1 cellular context compared by ENCODE assay signal in the genomic region with DNA sequence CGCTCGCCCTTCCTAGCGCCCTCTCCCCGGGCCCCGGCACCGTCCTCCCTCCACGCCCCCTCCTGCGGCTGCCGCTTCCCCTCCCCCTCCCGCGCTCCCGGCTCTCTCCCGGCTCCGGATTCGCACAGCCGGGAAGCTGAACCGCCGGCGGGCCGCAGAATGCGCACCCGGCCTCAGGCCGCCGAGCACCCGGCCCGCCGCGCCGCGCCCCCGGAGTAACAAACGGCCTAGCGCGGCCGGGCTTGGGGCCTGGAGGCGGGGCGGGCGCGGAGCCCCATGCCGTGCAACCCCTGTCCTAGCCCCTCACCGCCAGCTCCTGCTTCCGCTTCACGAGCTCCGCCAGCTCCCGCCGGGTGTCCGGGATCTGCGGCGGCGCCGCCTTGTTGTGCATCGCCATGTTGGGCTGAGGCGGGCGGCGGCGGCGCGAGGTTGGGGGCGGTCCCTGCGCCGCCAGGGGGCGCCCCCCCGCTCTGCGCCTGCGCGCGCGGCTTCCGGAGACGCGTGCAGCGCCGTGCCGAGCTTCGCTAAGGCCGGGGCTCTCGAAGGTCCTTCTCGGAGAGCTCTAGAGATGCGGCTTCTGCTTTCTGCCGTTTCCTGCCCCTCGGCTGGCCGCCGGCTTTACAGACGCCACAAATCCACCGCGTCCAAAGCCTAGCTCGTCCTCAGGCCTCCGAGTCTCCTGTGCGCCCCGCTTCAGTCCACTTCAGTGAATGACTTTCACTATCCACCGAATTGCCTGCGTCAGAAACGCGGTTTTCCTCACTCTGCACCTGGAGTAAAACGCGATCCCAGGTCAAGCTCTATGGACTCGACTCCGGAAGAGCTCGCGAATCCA.
TF ChIP-seq lines count a peak whose summit lies in the region.

A gene (minus strand): TSS at position 417 of the 835 bp plus-strand sequence. CDS start 20 bp downstream, at position 397.

TF ChIP-seq in HepG2, 621 proteins besides CTCF, POLR2A, EP300 and RAD21 (continued from another document and continues in another):
- TF ChIP-seq ESRRA (CRISPR knock-in tag; IDR thresholded peaks at IDR 0.05; ENCODE audit: low read depth): no peak; the same call in 1 of the 2 replicates
- peak; percentile 96 for TF ChIP-seq ZNF557 (CRISPR knock-in tag; IDR thresholded peaks at IDR 0.05)
- no peak for TF ChIP-seq AGO1 (IDR thresholded peaks at IDR 0.05; ENCODE audit: low read depth, low read length, poor library complexity, severe bottlenecking)
- no peak for TF ChIP-seq NFE2L2 (IDR thresholded peaks at IDR 0.05; ENCODE audit: low read length)
- TF ChIP-seq, protein P1, sequence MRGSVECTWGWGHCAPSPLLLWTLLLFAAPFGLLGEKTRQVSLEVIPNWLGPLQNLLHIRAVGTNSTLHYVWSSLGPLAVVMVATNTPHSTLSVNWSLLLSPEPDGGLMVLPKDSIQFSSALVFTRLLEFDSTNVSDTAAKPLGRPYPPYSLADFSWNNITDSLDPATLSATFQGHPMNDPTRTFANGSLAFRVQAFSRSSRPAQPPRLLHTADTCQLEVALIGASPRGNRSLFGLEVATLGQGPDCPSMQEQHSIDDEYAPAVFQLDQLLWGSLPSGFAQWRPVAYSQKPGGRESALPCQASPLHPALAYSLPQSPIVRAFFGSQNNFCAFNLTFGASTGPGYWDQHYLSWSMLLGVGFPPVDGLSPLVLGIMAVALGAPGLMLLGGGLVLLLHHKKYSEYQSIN (CRISPR knock-in tag; IDR thresholded peaks at IDR 0.05; ENCODE audit: borderline replicate concordance): no peak
- peak; percentile 78 for TF ChIP-seq MED13 (CRISPR knock-in tag; IDR thresholded peaks at IDR 0.05)
- TF ChIP-seq TEAD3 (CRISPR knock-in tag; optimal IDR thresholded peaks at IDR 0.05; ENCODE audit: borderline replicate concordance): no peak
- no peak for TF ChIP-seq GPN1 (CRISPR knock-in tag; IDR thresholded peaks at IDR 0.05; ENCODE audit: borderline replicate concordance)
- TF ChIP-seq ZNF816 (CRISPR knock-in tag; IDR thresholded peaks at IDR 0.05; ENCODE audit: borderline replicate concordance): peak; percentile 91; the same call in 1 of the 2 replicates
- TF ChIP-seq, protein P2, sequence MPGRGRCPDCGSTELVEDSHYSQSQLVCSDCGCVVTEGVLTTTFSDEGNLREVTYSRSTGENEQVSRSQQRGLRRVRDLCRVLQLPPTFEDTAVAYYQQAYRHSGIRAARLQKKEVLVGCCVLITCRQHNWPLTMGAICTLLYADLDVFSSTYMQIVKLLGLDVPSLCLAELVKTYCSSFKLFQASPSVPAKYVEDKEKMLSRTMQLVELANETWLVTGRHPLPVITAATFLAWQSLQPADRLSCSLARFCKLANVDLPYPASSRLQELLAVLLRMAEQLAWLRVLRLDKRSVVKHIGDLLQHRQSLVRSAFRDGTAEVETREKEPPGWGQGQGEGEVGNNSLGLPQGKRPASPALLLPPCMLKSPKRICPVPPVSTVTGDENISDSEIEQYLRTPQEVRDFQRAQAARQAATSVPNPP (CRISPR knock-in tag; IDR thresholded peaks at IDR 0.05): 0 out of 2 replicates have a peak, but pooled peaks have one; percentile 54
- 0 out of 2 replicates have a peak, but pooled peaks have one; percentile 32 for TF ChIP-seq CAMTA2 (CRISPR knock-in tag; IDR thresholded peaks at IDR 0.05; ENCODE audit: borderline replicate concordance)
- TF ChIP-seq JUND (CRISPR knock-in tag; IDR thresholded peaks at IDR 0.05): no peak
- TF ChIP-seq EZH2 (conservative IDR thresholded peaks at IDR 0.05; ENCODE audit: low read depth, low read length): no peak
- no peak for TF ChIP-seq JDP2 (CRISPR knock-in tag; IDR thresholded peaks at IDR 0.05; ENCODE audit: borderline replicate concordance)
- TF ChIP-seq, protein P3, sequence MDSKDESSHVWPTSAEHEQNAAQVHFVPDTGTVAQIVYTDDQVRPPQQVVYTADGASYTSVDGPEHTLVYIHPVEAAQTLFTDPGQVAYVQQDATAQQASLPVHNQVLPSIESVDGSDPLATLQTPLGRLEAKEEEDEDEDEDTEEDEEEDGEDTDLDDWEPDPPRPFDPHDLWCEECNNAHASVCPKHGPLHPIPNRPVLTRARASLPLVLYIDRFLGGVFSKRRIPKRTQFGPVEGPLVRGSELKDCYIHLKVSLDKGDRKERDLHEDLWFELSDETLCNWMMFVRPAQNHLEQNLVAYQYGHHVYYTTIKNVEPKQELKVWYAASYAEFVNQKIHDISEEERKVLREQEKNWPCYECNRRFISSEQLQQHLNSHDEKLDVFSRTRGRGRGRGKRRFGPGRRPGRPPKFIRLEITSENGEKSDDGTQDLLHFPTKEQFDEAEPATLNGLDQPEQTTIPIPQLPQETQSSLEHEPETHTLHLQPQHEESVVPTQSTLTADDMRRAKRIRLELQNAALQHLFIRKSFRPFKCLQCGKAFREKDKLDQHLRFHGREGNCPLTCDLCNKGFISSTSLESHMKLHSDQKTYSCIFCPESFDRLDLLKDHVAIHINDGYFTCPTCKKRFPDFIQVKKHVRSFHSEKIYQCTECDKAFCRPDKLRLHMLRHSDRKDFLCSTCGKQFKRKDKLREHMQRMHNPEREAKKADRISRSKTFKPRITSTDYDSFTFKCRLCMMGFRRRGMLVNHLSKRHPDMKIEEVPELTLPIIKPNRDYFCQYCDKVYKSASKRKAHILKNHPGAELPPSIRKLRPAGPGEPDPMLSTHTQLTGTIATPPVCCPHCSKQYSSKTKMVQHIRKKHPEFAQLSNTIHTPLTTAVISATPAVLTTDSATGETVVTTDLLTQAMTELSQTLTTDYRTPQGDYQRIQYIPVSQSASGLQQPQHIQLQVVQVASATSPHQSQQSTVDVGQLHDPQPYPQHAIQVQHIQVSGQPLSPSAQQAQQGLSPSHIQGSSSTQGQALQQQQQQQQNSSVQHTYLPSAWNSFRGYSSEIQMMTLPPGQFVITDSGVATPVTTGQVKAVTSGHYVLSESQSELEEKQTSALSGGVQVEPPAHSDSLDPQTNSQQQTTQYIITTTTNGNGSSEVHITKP (CRISPR knock-in tag; IDR thresholded peaks at IDR 0.05; ENCODE audit: low read depth): no peak
- TF ChIP-seq, protein P4, sequence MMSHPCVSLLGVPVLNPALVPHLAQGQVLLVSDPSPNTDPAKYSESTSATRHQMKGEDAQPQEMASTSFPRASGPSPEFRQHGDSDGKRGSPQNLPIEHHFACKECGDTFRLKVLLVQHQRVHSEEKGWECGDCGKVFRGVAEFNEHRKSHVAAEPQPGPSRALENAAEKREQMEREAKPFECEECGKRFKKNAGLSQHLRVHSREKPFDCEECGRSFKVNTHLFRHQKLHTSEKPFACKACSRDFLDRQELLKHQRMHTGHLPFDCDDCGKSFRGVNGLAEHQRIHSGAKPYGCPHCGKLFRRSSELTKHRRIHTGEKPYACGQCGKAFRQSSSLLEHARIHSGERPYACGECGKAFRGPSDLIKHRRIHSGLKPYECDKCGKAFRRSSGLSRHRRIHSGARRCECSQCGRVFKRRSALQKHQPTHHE (CRISPR knock-in tag; IDR thresholded peaks at IDR 0.05; ENCODE audit: borderline replicate concordance): no peak
- 0 out of 2 replicates have a peak, but pooled peaks have one; percentile 87 for TF ChIP-seq ZNF782 (CRISPR knock-in tag; IDR thresholded peaks at IDR 0.05; ENCODE audit: borderline replicate concordance)
- TF ChIP-seq, protein P5, sequence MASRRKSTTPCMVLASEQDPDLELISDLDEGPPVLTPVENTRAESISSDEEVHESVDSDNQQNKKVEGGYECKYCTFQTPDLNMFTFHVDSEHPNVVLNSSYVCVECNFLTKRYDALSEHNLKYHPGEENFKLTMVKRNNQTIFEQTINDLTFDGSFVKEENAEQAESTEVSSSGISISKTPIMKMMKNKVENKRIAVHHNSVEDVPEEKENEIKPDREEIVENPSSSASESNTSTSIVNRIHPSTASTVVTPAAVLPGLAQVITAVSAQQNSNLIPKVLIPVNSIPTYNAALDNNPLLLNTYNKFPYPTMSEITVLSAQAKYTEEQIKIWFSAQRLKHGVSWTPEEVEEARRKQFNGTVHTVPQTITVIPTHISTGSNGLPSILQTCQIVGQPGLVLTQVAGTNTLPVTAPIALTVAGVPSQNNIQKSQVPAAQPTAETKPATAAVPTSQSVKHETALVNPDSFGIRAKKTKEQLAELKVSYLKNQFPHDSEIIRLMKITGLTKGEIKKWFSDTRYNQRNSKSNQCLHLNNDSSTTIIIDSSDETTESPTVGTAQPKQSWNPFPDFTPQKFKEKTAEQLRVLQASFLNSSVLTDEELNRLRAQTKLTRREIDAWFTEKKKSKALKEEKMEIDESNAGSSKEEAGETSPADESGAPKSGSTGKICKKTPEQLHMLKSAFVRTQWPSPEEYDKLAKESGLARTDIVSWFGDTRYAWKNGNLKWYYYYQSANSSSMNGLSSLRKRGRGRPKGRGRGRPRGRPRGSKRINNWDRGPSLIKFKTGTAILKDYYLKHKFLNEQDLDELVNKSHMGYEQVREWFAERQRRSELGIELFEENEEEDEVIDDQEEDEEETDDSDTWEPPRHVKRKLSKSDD (CRISPR knock-in tag; IDR thresholded peaks at IDR 0.05; ENCODE audit: low read depth): no peak
- no peak for TF ChIP-seq EHMT2 (IDR thresholded peaks at IDR 0.05; ENCODE audit: borderline replicate concordance, low read depth, low read length)
- TF ChIP-seq, protein P6, sequence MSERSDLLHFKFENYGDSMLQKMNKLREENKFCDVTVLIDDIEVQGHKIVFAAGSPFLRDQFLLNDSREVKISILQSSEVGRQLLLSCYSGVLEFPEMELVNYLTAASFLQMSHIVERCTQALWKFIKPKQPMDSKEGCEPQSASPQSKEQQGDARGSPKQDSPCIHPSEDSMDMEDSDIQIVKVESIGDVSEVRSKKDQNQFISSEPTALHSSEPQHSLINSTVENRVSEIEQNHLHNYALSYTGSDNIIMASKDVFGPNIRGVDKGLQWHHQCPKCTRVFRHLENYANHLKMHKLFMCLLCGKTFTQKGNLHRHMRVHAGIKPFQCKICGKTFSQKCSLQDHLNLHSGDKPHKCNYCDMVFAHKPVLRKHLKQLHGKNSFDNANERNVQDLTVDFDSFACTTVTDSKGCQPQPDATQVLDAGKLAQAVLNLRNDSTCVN (CRISPR knock-in tag; IDR thresholded peaks at IDR 0.05; ENCODE audit: borderline replicate concordance): peak; percentile 82
- TF ChIP-seq, protein P7, sequence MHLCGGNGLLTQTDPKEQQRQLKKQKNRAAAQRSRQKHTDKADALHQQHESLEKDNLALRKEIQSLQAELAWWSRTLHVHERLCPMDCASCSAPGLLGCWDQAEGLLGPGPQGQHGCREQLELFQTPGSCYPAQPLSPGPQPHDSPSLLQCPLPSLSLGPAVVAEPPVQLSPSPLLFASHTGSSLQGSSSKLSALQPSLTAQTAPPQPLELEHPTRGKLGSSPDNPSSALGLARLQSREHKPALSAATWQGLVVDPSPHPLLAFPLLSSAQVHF (CRISPR knock-in tag; IDR thresholded peaks at IDR 0.05): no peak
- TF ChIP-seq BORCS8-MEF2B (CRISPR knock-in tag; IDR thresholded peaks at IDR 0.05): no peak
- no peak for TF ChIP-seq PRPF4 (IDR thresholded peaks at IDR 0.05; ENCODE audit: low read depth, low read length, poor library complexity, severe bottlenecking)
- TF ChIP-seq FOSL1 (CRISPR knock-in tag; IDR thresholded peaks at IDR 0.05; ENCODE audit: borderline replicate concordance): peak; percentile 56; the same call in 1 of the 2 replicates
- TF ChIP-seq SRSF4 (IDR thresholded peaks at IDR 0.05; ENCODE audit: low read depth, low read length, poor library complexity, severe bottlenecking): no peak
- TF ChIP-seq ZNF780A (CRISPR knock-in tag; IDR thresholded peaks at IDR 0.05): no peak
- TF ChIP-seq ELF3 (CRISPR knock-in tag; IDR thresholded peaks at IDR 0.05): peak; percentile 65; the same call in 1 of the 2 replicates
- TF ChIP-seq PHF8 (CRISPR knock-in tag; IDR thresholded peaks at IDR 0.05): peak; percentile 78
- no peak for TF ChIP-seq ZNF10 (CRISPR knock-in tag; IDR thresholded peaks at IDR 0.05; ENCODE audit: borderline replicate concordance, low read depth)
- TF ChIP-seq, protein P8, sequence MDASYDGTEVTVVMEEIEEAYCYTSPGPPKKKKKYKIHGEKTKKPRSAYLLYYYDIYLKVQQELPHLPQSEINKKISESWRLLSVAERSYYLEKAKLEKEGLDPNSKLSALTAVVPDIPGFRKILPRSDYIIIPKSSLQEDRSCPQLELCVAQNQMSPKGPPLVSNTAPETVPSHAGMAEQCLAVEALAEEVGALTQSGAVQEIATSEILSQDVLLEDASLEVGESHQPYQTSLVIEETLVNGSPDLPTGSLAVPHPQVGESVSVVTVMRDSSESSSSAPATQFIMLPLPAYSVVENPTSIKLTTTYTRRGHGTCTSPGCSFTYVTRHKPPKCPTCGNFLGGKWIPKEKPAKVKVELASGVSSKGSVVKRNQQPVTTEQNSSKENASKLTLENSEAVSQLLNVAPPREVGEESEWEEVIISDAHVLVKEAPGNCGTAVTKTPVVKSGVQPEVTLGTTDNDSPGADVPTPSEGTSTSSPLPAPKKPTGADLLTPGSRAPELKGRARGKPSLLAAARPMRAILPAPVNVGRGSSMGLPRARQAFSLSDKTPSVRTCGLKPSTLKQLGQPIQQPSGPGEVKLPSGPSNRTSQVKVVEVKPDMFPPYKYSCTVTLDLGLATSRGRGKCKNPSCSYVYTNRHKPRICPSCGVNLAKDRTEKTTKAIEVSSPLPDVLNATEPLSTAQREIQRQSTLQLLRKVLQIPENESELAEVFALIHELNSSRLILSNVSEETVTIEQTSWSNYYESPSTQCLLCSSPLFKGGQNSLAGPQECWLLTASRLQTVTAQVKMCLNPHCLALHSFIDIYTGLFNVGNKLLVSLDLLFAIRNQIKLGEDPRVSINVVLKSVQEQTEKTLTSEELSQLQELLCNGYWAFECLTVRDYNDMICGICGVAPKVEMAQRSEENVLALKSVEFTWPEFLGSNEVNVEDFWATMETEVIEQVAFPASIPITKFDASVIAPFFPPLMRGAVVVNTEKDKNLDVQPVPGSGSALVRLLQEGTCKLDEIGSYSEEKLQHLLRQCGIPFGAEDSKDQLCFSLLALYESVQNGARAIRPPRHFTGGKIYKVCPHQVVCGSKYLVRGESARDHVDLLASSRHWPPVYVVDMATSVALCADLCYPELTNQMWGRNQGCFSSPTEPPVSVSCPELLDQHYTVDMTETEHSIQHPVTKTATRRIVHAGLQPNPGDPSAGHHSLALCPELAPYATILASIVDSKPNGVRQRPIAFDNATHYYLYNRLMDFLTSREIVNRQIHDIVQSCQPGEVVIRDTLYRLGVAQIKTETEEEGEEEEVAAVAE (CRISPR knock-in tag; IDR thresholded peaks at IDR 0.05; ENCODE audit: borderline replicate concordance): no peak
- TF ChIP-seq HMG20B (CRISPR knock-in tag; conservative IDR thresholded peaks at IDR 0.05): no peak
- no peak for TF ChIP-seq FOXK2 (IDR thresholded peaks at IDR 0.05)
- TF ChIP-seq, protein P9, sequence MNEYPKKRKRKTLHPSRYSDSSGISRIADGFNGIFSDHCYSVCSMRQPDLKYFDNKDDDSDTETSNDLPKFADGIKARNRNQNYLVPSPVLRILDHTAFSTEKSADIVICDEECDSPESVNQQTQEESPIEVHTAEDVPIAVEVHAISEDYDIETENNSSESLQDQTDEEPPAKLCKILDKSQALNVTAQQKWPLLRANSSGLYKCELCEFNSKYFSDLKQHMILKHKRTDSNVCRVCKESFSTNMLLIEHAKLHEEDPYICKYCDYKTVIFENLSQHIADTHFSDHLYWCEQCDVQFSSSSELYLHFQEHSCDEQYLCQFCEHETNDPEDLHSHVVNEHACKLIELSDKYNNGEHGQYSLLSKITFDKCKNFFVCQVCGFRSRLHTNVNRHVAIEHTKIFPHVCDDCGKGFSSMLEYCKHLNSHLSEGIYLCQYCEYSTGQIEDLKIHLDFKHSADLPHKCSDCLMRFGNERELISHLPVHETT (CRISPR knock-in tag; conservative IDR thresholded peaks at IDR 0.05): no peak
- TF ChIP-seq, protein P10, sequence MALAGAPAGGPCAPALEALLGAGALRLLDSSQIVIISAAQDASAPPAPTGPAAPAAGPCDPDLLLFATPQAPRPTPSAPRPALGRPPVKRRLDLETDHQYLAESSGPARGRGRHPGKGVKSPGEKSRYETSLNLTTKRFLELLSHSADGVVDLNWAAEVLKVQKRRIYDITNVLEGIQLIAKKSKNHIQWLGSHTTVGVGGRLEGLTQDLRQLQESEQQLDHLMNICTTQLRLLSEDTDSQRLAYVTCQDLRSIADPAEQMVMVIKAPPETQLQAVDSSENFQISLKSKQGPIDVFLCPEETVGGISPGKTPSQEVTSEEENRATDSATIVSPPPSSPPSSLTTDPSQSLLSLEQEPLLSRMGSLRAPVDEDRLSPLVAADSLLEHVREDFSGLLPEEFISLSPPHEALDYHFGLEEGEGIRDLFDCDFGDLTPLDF (CRISPR knock-in tag; IDR thresholded peaks at IDR 0.05): peak; percentile 65; the same call in 1 of the 2 replicates
